ENCODE assay signal across 30 cellular contexts in genomic region chr21:36485476-36485875, GRCh38. TPM values are rescaled to one million over a fixed set of nuclear protein-coding genes. Genes with fewer than 3 reads are reported as not detected.
"Had no signal": no experiment of that assay in that cellular context is flagged by ENCODE, and none has a peak within 500 bp of the region (broad histone marks: within the 10 kb centered on the region; RNA-seq: fewer than 3 reads in every experiment).

No MANE protein-coding gene starts in this region.

- FAIRE-seq: urothelium cell line had no signal

- H3K4me3 ChIP-seq: stomach, suprapubic skin, testis, thoracic aorta, thyroid gland, tibial artery, tibial nerve, transverse colon, upper lobe of left lung, upper lobe of right lung, uterus, vagina had no signal

- ATAC-seq: stimulated activated effector memory CD8-positive, alpha-beta T cell treated with anti-CD3 and anti-CD28 coated beads, Interleukin-12 subunit alpha, Interleukin-12 subunit beta, amount 100 ng/mL, for 72 hours; stimulated activated memory B cell treated with anti-CD40 and anti-IgM and Interleukin-4, amounts not matched to agents 10 μg/mL and 1 μg/mL and 100 μg/mL, for 72 hours; stimulated activated naive B cell treated with anti-CD40 and anti-IgM and Interleukin-4, amounts not matched to agents 10 μg/mL and 1 μg/mL and 100 μg/mL, for 72 hours; stimulated activated naive CD8-positive, alpha-beta T cell treated with anti-CD3 and anti-CD28 coated beads, Interleukin-15, amount 100 ng/mL, for 72 hours; stimulated activated naive CD8-positive, alpha-beta T cell treated with anti-CD3 and anti-CD28 coated beads, Interleukin-15, Interleukin-2, amounts not matched to agents 100 U/mL and 50 U/mL, for 24 hours; upper lobe of right lung had no signal

- H3K36me3 ChIP-seq: stomach, suprapubic skin, thoracic aorta, thyroid gland, tibial artery, tibial nerve, transverse colon, upper lobe of left lung, upper lobe of right lung, uterus, vagina had no signal

- DNase-seq: stimulated activated CD4-positive, alpha-beta T cell treated with anti-CD3 and anti-CD28 coated beads, Interleukin-2, amount 100 ng/mL, for 48 hours; stimulated activated CD4-positive, alpha-beta T cell treated with anti-CD3 and anti-CD28 coated beads, Interleukin-4, amount 100 ng/mL, for 1 hour; stimulated activated CD4-positive, alpha-beta T cell treated with anti-CD3 and anti-CD28 coated beads, Interleukin-4, amount 100 ng/mL, for 24 hours; stimulated activated CD4-positive, alpha-beta T cell treated with anti-CD3 and anti-CD28 coated beads, Interleukin-4, amount 100 ng/mL, for 4 hours; stimulated activated CD8-positive, alpha-beta memory T cell treated with anti-CD3 and anti-CD28 coated beads, Interleukin-4, amount 100 ng/mL, for 48 hours; stimulated activated naive B cell treated with anti-CD40 and anti-IgM and Interleukin-4, amounts not matched to agents 10 μg/mL and 1 μg/mL and 100 μg/mL, for 72 hours; stimulated activated naive CD4-positive, alpha-beta T cell; stimulated activated naive CD4-positive, alpha-beta T cell treated with Interleukin-2 at 50 U/mL for 16 hours; stimulated activated naive CD8-positive, alpha-beta T cell treated with anti-CD3 and anti-CD28 coated beads, Interleukin-15, amount 100 ng/mL, for 72 hours; stimulated activated naive CD8-positive, alpha-beta T cell treated with anti-CD3 and anti-CD28 coated beads, Interleukin-15, Interleukin-2, amounts not matched to agents 100 U/mL and 50 U/mL, for 24 hours; stomach; substantia nigra; testis; thyroid gland; tibial artery; transverse colon; trophoblast cell; upper lobe of left lung; upper lobe of right lung; uterus had no signal

- H3K27ac ChIP-seq: stomach, suprapubic skin, testis, thoracic aorta, thyroid gland, tibial artery, tibial nerve, transverse colon, upper lobe of left lung, upper lobe of right lung, uterus, vagina had no signal

- H3K27me3 ChIP-seq: stomach, suprapubic skin, testis, thyroid gland, tibial artery, tibial nerve, transverse colon, upper lobe of left lung, upper lobe of right lung, uterus, vagina had no signal

- H3K9me3 ChIP-seq: stomach, suprapubic skin, testis, thoracic aorta, thyroid gland, tibial artery, tibial nerve, transverse colon, upper lobe of left lung, upper lobe of right lung, uterus, vagina had no signal

- H3K4me1 ChIP-seq: suprapubic skin, thyroid gland, tibial artery, tibial nerve, upper lobe of left lung, upper lobe of right lung, uterus, vagina had no signal

RNA-seq across cellular contexts. Expression of gene CLDN14, which starts 5.6 kb away (rescaled TPM):
- total RNA-seq: stomach, subcutaneous adipose tissue, temporal lobe, thoracic aorta, thyroid gland, transverse colon, upper lobe of right lung, ureter, uterus, vagina had no signal
